ENCODE assay signal across 8 cellular contexts in genomic region chr14:52313493-52313881, GRCh38. TPM values are rescaled to one million over a fixed set of nuclear protein-coding genes. Genes with fewer than 3 reads are reported as not detected.
DNase-seq lines count a peak whose midpoint lies in the region; ATAC-seq and TF ChIP-seq lines count a peak whose summit lies in the region.

No MANE protein-coding gene starts in this region.

- no peak for ATAC-seq in left ventricle myocardium superior
- no peak for ATAC-seq in memory B cell (ENCODE audit: low read depth)

- H3K27ac ChIP-seq in left ventricle myocardium inferior (replicated peaks): no peak overlapping the region
- H3K27ac ChIP-seq in brain microvascular endothelial cell: peak overlapping the region; percentile 6
- H3K27ac ChIP-seq in urinary bladder (ENCODE audit: low read depth): no peak overlapping the region

- no peaks in the 10 kb centered on the region for H3K36me3 ChIP-seq in left ventricle myocardium inferior
- no peaks in the 10 kb centered on the region for H3K36me3 ChIP-seq in brain microvascular endothelial cell (replicated peaks)
- H3K36me3 ChIP-seq in urinary bladder (ENCODE audit: insufficient read depth): no peaks in the 10 kb centered on the region

- peak overlapping the region; percentile 87 for H3K4me3 Mint-ChIP-seq in memory B cell

- no peak overlapping the region for H3K27ac Mint-ChIP-seq in memory B cell

- DNase-seq in left ventricle myocardium inferior (no peak), left ventricle myocardium superior (no peak), brain microvascular endothelial cell (no peak), memory B cell (ENCODE audit: low spot score in 2 of 2) (no peak), superior temporal gyrus (ENCODE audit: extremely low spot score) (no peak), SKM-1 (lab: John Stamatoyannopoulos, UW; ENCODE audit: unreplicated experiment) (no peak), NCI-H524 (lab: John Stamatoyannopoulos, UW) (no peak)

- TF ChIP-seq CTCF in left ventricle myocardium inferior (IDR thresholded peaks at IDR 0.05; ENCODE audit: borderline replicate concordance) (no peak), brain microvascular endothelial cell (IDR thresholded peaks at IDR 0.05; ENCODE audit: low read depth, low read length, missing control alignments) (no peak)

- H3K9me3 ChIP-seq in left ventricle myocardium inferior (replicated peaks): no peaks in the 10 kb centered on the region

- H3K36me3 Mint-ChIP-seq in memory B cell: peaks cover 2% of the 10 kb centered on the region

- 25% methylated on average over 10 of the region's 10 CpGs for WGBS in urinary bladder

- H3K4me1 Mint-ChIP-seq in memory B cell: peaks cover 37% of the 10 kb centered on the region

- H3K27me3 ChIP-seq in left ventricle myocardium inferior (ENCODE audit: low read depth) (peaks cover 85% of the 10 kb centered on the region), brain microvascular endothelial cell (replicated peaks) (no peaks in the 10 kb centered on the region)

- peaks cover 24% of the 10 kb centered on the region for H3K4me1 ChIP-seq in left ventricle myocardium inferior
- H3K4me1 ChIP-seq in urinary bladder (ENCODE audit: insufficient read depth): no peaks in the 10 kb centered on the region

- intact Hi-C loops in left ventricle myocardium inferior (cut with micrococcal nuclease): no loop called here
- intact Hi-C loops in left ventricle myocardium superior (cut with micrococcal nuclease): no loop called here

- H3K27me3 Mint-ChIP-seq in memory B cell: peaks cover 24% of the 10 kb centered on the region

- H3K4me3 ChIP-seq in left ventricle myocardium inferior (peak overlapping the region; percentile 71), brain microvascular endothelial cell (ENCODE audit: low read depth, low read length) (peak overlapping the region; percentile 89), urinary bladder (ENCODE audit: low read depth, low read length) (peak overlapping the region; percentile 55)

- H3K9me3 Mint-ChIP-seq in memory B cell: no peaks in the 10 kb centered on the region

- in situ Hi-C loops in brain microvascular endothelial cell (cut with HindIII; ENCODE audit: low pct_ligation_motif_present, low sequenced_read_pairs): no loop called here

RNA-seq across cellular contexts. Expression of gene PTGER2, which starts 0.6 kb away (rescaled TPM):
- total RNA-seq in left ventricle myocardium inferior: 0.60 TPM
- total RNA-seq in left ventricle myocardium superior: 0.47 TPM
- 4.8 TPM for total RNA-seq in urinary bladder
- 6.1 TPM for polyA plus RNA-seq in urinary bladder

RNA-seq across cellular contexts. Expression of gene PTGDR, which starts 46.0 kb away (rescaled TPM):
- 1.3 TPM for total RNA-seq in left ventricle myocardium inferior
- 1.1 TPM for total RNA-seq in left ventricle myocardium superior
- 0.58 TPM for total RNA-seq in urinary bladder
- polyA plus RNA-seq in urinary bladder: 0.44 TPM
